In the genomic region with DNA sequence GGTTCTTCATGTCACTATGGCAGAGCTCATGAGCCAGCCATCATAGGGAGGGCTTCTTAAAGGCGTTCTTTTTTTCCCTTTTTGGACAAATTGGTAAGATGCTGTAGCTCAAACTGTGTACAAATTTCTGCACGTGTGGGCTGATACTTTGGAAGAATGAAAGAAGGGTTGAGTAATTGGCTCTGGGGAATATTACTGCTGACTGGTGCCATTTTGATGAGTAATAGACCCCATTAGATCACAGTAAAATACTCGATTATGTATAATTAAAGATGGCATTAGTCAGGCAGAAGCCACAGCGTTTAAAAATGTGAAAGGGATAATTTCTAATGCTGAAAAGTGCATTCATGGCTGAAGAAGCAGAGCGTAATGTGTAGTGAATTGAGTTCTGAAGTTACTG, we compare ENCODE assay signal across 21 cellular contexts. TPM values are rescaled to one million over a fixed set of nuclear protein-coding genes. Genes with fewer than 3 reads are reported as not detected.
DNase-seq lines count a peak whose midpoint lies in the region; ATAC-seq, FAIRE-seq and TF ChIP-seq lines count a peak whose summit lies in the region.
"Had no signal": no experiment of that assay in that cellular context is flagged by ENCODE, and none has a peak within 500 bp of the region (broad histone marks: within the 10 kb centered on the region; RNA-seq: fewer than 3 reads in every experiment).

No MANE protein-coding gene starts in this region.

- peaks cover 4% of the 10 kb centered on the region for H3F3A ChIP-seq in SK-N-SH (replicated peaks; ENCODE audit: insufficient read depth)

- no peak for TF ChIP-seq POLR2A in HepG2 (IDR thresholded peaks at IDR 0.05; ENCODE audit: insufficient read depth in 1 of 2, low read depth in 2 of 2, low read length in 2 of 2)
- TF ChIP-seq POLR2A in right lobe of liver (IDR thresholded peaks at IDR 0.05), result no peak

- H3K79me2 ChIP-seq in HepG2 (ENCODE audit: insufficient read depth, low read length) (no peaks in the 10 kb centered on the region), SK-N-SH (ENCODE audit: insufficient read depth) (peaks cover 70% of the 10 kb centered on the region)

- H3K4me2 ChIP-seq in HepG2 (ENCODE audit: low read depth, low read length), result no peak overlapping the region
- no peak overlapping the region for H3K4me2 ChIP-seq in SK-N-SH
- H3K4me2 ChIP-seq: GM23338 had no signal

- intact Hi-C loops in HepG2 (cut with micrococcal nuclease; ENCODE audit: unreplicated experiment) (no loop called here), right lobe of liver (cut with DNase I) (no loop called here)

- H3K4me1 ChIP-seq in HepG2 (ENCODE audit: insufficient read depth, low read length) (no peaks in the 10 kb centered on the region), right lobe of liver (no peaks in the 10 kb centered on the region), SK-N-SH (ENCODE audit: control insufficient read depth in 1 of 2, insufficient read depth in 2 of 2, low read depth in 1 of 2, low read length in 1 of 2) (peaks cover 0 to 14% of the 10 kb centered on the region in 2 experiments; a peak in 1 of 4 replicates)

- BruUV-seq in HepG2 (replicated peaks; lab: Mats Ljungman, UMichigan), result no TSS peak

- H2AFZ ChIP-seq in HepG2 (ENCODE audit: low read length) (no peak overlapping the region), SK-N-SH (ENCODE audit: low read depth) (no peak overlapping the region)
- H2AFZ ChIP-seq: GM23338 had no signal

- in situ Hi-C loops in HepG2 (cut with HindIII; ENCODE audit: extremely low pct_ligation_motif_present, low pct_unique_long_range_greater_than_20kb), result no loop called here

- 32% methylated on average over 5 of the region's 5 CpGs for WGBS in HepG2 (ENCODE audit: low lambda C conversion rate)
- 77% methylated on average over 5 of the region's 5 CpGs for WGBS in right lobe of liver (ENCODE audit: insufficient coverage, low coverage, low lambda C conversion rate, missing lambda C conversion rate)
- 50% methylated on average over 5 of the region's 5 CpGs for WGBS in SK-N-SH (ENCODE audit: low lambda C conversion rate)

- H3K36me3 ChIP-seq in HepG2 (replicated peaks in 1 of 2; ENCODE audit: control insufficient read depth in 1 of 2, insufficient read depth in 2 of 2, low read length in 2 of 2), result no peaks in the 10 kb centered on the region
- no peaks in the 10 kb centered on the region for H3K36me3 ChIP-seq in right lobe of liver
- no peaks in the 10 kb centered on the region for H3K36me3 ChIP-seq in SK-N-SH (replicated peaks in 1 of 2; ENCODE audit: control insufficient read depth in 1 of 2, insufficient read depth in 2 of 2, low read length in 1 of 2)
- H3K36me3 ChIP-seq: esophagus muscularis mucosa, neutrophil had no signal

- CTCF ChIA-PET in HepG2 (lab: Yijun Ruan, JAX; ENCODE audit: low intra/inter-chr PET ratio, low total read pairs), result no interaction called here
- CTCF ChIA-PET in SK-N-SH (lab: Yijun Ruan, JAX), result no interaction called here

- no peaks in the 10 kb centered on the region; the same call in 1 of the 2 replicates for H4K20me1 ChIP-seq in HepG2 (ENCODE audit: insufficient read depth, low read length)
- H4K20me1 ChIP-seq in SK-N-SH (ENCODE audit: insufficient read depth), result peaks cover 37% of the 10 kb centered on the region

- H3K9me3 ChIP-seq in HepG2 (ENCODE audit: low read length), result no peaks in the 10 kb centered on the region
- H3K9me3 ChIP-seq in right lobe of liver, result no peaks in the 10 kb centered on the region
- H3K9me3 ChIP-seq in SK-N-SH, result no peaks in the 10 kb centered on the region
- H3K9me3 ChIP-seq: esophagus muscularis mucosa, neutrophil had no signal

- no peak overlapping the region for H3K27ac ChIP-seq in HepG2 (ENCODE audit: extremely low read length, insufficient read depth, low read length)
- H3K27ac ChIP-seq in right lobe of liver, result no peak overlapping the region
- no peak overlapping the region for H3K27ac ChIP-seq in SK-N-SH (ENCODE audit: low read depth in 2 of 2, low read length in 1 of 2)
- H3K27ac ChIP-seq: esophagus muscularis mucosa, neutrophil, SK-N-MC had no signal

- no peak overlapping the region for H3K4me3 ChIP-seq in HepG2 (replicated peaks in 1 of 3; ENCODE audit: insufficient read depth in 1 of 3, low read depth in 2 of 3, low read length in 3 of 3)
- H3K4me3 ChIP-seq in right lobe of liver, result no peak overlapping the region
- no peak overlapping the region for H3K4me3 ChIP-seq in SK-N-SH (ENCODE audit: low read depth in 2 of 2, low read length in 1 of 2)
- no peak overlapping the region for H3K4me3 ChIP-seq in foreskin fibroblast (ENCODE audit: low read depth in 1 of 2, low read length in 2 of 2)
- H3K4me3 ChIP-seq: esophagus muscularis mucosa, GM23338, SK-N-MC had no signal

- ATAC-seq in HepG2, result no peak
- ATAC-seq in right lobe of liver, result no peak
- ATAC-seq: activated CD8-positive, alpha-beta T cell treated with anti-CD3 and anti-CD28 coated beads, Interleukin-2, amount 10 ng/mL, durations not matched to agents 7 days and 5 days; GM23338 had no signal

- DNase-seq in HepG2 (ENCODE audit: low spot score), result no peak
- DNase-seq in right lobe of liver, result no peak
- DNase-seq in SK-N-SH, result no peak
- DNase-seq in foreskin fibroblast, result peak; percentile 50 to 75
- no peak for DNase-seq in stimulated activated CD4-positive, alpha-beta T cell treated with anti-CD3 and anti-CD28 coated beads, Interleukin-4, amount 100 ng/mL, for 1 hour
- no peak for DNase-seq in T-helper 1 cell
- no peak for DNase-seq in NCI-H1048 (lab: John Stamatoyannopoulos, UW)
- no peak for DNase-seq in NCI-H345 treated with DMSO at 0.1 percent for 48 hours (lab: John Stamatoyannopoulos, UW; ENCODE audit: unreplicated experiment)
- DNase-seq: activated CD8-positive, alpha-beta T cell treated with anti-CD3 and anti-CD28 coated beads, Interleukin-2, amount 10 ng/mL, durations not matched to agents 7 days and 5 days; activated naive CD4-positive, alpha-beta T cell treated with anti-CD3 and anti-CD28 coated beads, Interleukin-2, amount 50 U/mL, for 16 hours; activated T-cell treated with anti-CD3 and anti-CD28 coated beads, Interleukin-2, amount 50 U/mL, for 24 hours; effector memory CD4-positive, alpha-beta T cell; immature natural killer cell; NCI-H1930; NCI-H446 treated with DMSO at 0.1 percent for 48 hours; substantia nigra; T-helper 9 cell had no signal

- no peak for TF ChIP-seq CTCF in HepG2 (CRISPR knock-in tag; IDR thresholded peaks at IDR 0.05)
- no peak for TF ChIP-seq CTCF in right lobe of liver (IDR thresholded peaks at IDR 0.05)
- TF ChIP-seq CTCF in SK-N-SH (IDR thresholded peaks at IDR 0.05), result no peak
- TF ChIP-seq CTCF in foreskin fibroblast (IDR thresholded peaks at IDR 0.05; ENCODE audit: low read depth, low read length), result no peak

- no peaks in the 10 kb centered on the region for H3K9me2 ChIP-seq in SK-N-SH

- H3K9ac ChIP-seq in HepG2 (ENCODE audit: insufficient read depth, low read depth, low read length), result no peak overlapping the region
- H3K9ac ChIP-seq in SK-N-SH, result no peak overlapping the region

- H3K27me3 ChIP-seq in HepG2 (ENCODE audit: control insufficient read depth in 1 of 2, insufficient read depth in 2 of 2, low read length in 2 of 2) (peaks cover 0 to 1% of the 10 kb centered on the region in 2 experiments; a peak in 2 of 5 replicates), right lobe of liver (no peaks in the 10 kb centered on the region), SK-N-SH (ENCODE audit: insufficient read depth) (no peaks in the 10 kb centered on the region)
- H3K27me3 ChIP-seq: esophagus muscularis mucosa, neutrophil had no signal

- no peak for FAIRE-seq in HepG2 (lab: Jason Lieb, UNC)

- no peak for TF ChIP-seq EP300 in HepG2 (IDR thresholded peaks at IDR 0.05; ENCODE audit: low read depth in 2 of 2, low read length in 2 of 2)
- TF ChIP-seq EP300 in HepG2 (CRISPR knock-in tag; IDR thresholded peaks at IDR 0.05; ENCODE audit: borderline replicate concordance), result no peak
- TF ChIP-seq EP300 in SK-N-SH (IDR thresholded peaks at IDR 0.05; ENCODE audit: borderline replicate concordance in 1 of 2, low read depth in 1 of 2, low read length in 1 of 2), result no peak

- POLR2A ChIA-PET in HepG2 (lab: Yijun Ruan, JAX), result no interaction called here
- POLR2A ChIA-PET in SK-N-SH (lab: Yijun Ruan, JAX), result no interaction called here

- no peak for TF ChIP-seq RAD21 in HepG2 (CRISPR knock-in tag; IDR thresholded peaks at IDR 0.05)
- no peak for TF ChIP-seq RAD21 in SK-N-SH (IDR thresholded peaks at IDR 0.05; ENCODE audit: low read length)

TF ChIP-seq in HepG2, 621 proteins besides CTCF, POLR2A, EP300 and RAD21 (continues in another document):
- TF ChIP-seq TOE1 (CRISPR knock-in tag; IDR thresholded peaks at IDR 0.05) (no peak), ZNF430 (CRISPR knock-in tag; IDR thresholded peaks at IDR 0.05) (no peak)

TF ChIP-seq in SK-N-SH, 30 proteins besides CTCF, POLR2A, EP300 and RAD21 (continues in another document):
- no peak for TF ChIP-seq POLR2AphosphoS5 (IDR thresholded peaks at IDR 0.05; ENCODE audit: low read depth, low read length)

RNA-seq across cellular contexts. Expression of gene SH3RF3, which starts 19.3 kb away (rescaled TPM):
- total RNA-seq in HepG2 (2016; rRNA removed; fragmentation: Illumina TruSeq; extraction: Trizol) (0.04 TPM in 1 of 2 replicates, not detected in the other), right lobe of liver (1 to 10 TPM in 4 of 6 experiments, under 1 TPM in 2; 0.68 to 1.6 (median 1.2) TPM)
- not detected in 2 replicates for total RNA-seq in HepG2 (2016; cell fraction: cytosol; rRNA removed; fragmentation: Illumina TruSeq; extraction: Trizol; ENCODE audit: low read depth)
- 0.02 TPM in 1 of 2 replicates, not detected in the other for total RNA-seq in HepG2 (2016; cell fraction: insoluble cytoplasmic fraction; rRNA removed; fragmentation: Illumina TruSeq; extraction: Trizol)
- not detected in 2 replicates for total RNA-seq in HepG2 (2016; cell fraction: membrane; rRNA removed; fragmentation: Illumina TruSeq; extraction: Trizol)
- total RNA-seq in HepG2 (2016; cell fraction: nucleus; rRNA removed; fragmentation: Illumina TruSeq; extraction: Trizol), result not detected in 2 replicates
- polyA plus RNA-seq in HepG2 (2011; rRNA removed) (0.01 TPM in 1 of 2 replicates, not detected in the other), SK-N-SH (2012; rRNA removed) (1.3 and 1.9 TPM in 2 replicates)
- not detected in 2 replicates for polyA plus RNA-seq in HepG2 (2011; cell fraction: cytosol; rRNA removed)
- polyA plus RNA-seq in HepG2 (2011; cell fraction: nucleus; rRNA removed), result 0.02 TPM in 1 of 2 replicates, not detected in the other
- 0.03 and 0.05 TPM in 2 replicates for polyA plus RNA-seq in HepG2 (2012)
- polyA plus RNA-seq in HepG2 (2016; cell fraction: cytosol; fragmentation: Illumina TruSeq; extraction: Trizol; ENCODE audit: low read depth), result not detected in 2 replicates
- 0.03 TPM in 1 of 2 replicates, not detected in the other for polyA plus RNA-seq in HepG2 (2016; cell fraction: insoluble cytoplasmic fraction; fragmentation: Illumina TruSeq; extraction: Trizol; ENCODE audit: low read depth)
- not detected in 2 replicates for polyA plus RNA-seq in HepG2 (2016; cell fraction: membrane; fragmentation: Illumina TruSeq; extraction: Trizol; ENCODE audit: low read depth)
- not detected in 2 replicates for polyA plus RNA-seq in HepG2 (2016; cell fraction: nucleus; fragmentation: Illumina TruSeq; extraction: Trizol; ENCODE audit: insufficient read depth, low read depth)
- 1.4 TPM in 1 of 2 replicates, not detected in the other for polyA minus RNA-seq in HepG2 (2011; rRNA and poly(A)+ RNA removed; ENCODE audit: low replicate concordance)
- not detected in 2 replicates for polyA minus RNA-seq in HepG2 (2011; cell fraction: cytosol; rRNA and poly(A)+ RNA removed)
- 0.12 and 0.13 TPM in 2 replicates for polyA minus RNA-seq in HepG2 (2011; cell fraction: nucleus; rRNA and poly(A)+ RNA removed)
- 0.99 and 1.5 TPM in 2 replicates for polyA plus RNA-seq in SK-N-SH (2012; cell fraction: cytosol; rRNA removed)
- polyA plus RNA-seq in SK-N-SH (2012; cell fraction: nucleus; rRNA removed), result 3.5 and 3.8 TPM in 2 replicates
- polyA plus RNA-seq: immature natural killer cell had no signal

Comparison
In these comparisons a context has a peak if more than half of its experiments do, and no peak if none do; other contexts are left out.
1. DNase-seq: peak in foreskin fibroblast (2 of 2); none in HepG2 (single experiment), right lobe of liver (0 of 3), SK-N-SH (single experiment), stimulated activated CD4-positive, alpha-beta T cell treated with anti-CD3 and anti-CD28 coated beads, Interleukin-4, amount 100 ng/mL, for 1 hour (single experiment), T-helper 1 cell (0 of 5), NCI-H1048 (single experiment) and NCI-H345 treated with DMSO at 0.1 percent for 48 hours (single experiment).
2. Of the 25 proteins assayed by ChIP-seq in both HepG2 and SK-N-SH: peak only in HepG2: none; only in SK-N-SH: FOSL2, JUND, PBX3 and TCF12; in both: none; in neither: 21.